ENCODE assay signal across 8 cellular contexts in the genomic region with DNA sequence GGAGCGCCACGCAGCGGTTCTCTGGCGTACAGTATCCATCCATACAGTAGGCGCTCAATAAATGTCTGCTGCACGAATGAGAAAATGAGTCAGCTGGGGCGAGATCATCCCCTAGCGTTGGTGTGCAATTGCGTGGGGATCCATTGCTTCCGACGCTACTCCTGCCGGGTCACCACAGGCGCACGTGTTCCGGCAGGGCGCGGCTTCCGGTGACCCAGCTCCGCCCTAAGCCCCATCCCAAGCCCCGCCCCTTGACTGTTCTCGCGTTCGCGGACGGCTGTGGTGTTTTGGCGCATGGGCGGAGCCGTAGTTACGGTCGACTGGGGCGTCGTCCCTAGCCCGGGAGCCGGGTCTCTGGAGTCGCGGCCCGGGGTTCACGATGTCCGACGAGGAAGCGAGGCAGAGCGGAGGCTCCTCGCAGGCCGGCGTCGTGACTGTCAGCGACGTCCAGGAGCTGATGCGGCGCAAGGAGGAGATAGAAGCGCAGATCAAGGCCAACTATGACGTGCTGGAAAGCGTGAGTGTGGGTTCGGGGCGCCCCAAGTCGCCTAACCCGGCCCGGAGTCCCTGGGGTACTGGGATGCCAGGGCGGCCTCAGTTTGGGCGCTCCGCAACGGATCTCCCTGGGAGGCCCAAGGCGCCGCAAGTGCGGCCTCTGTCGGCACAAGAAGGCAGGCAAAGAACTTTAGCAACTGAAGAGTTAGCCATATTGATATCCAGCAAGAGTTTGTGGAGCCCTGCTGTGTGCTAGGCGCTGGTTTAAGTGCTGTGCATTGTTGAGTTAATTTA. TPM values are rescaled to one million over a fixed set of nuclear protein-coding genes. Genes with fewer than 3 reads are reported as not detected.
A peak's percentile ranks its signal among the peaks of the same experiment; 100 is the strongest.
DNase-seq lines count a peak whose midpoint lies in the region; ATAC-seq and TF ChIP-seq lines count a peak whose summit lies in the region.

A gene with protein sequence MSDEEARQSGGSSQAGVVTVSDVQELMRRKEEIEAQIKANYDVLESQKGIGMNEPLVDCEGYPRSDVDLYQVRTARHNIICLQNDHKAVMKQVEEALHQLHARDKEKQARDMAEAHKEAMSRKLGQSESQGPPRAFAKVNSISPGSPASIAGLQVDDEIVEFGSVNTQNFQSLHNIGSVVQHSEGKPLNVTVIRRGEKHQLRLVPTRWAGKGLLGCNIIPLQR (plus strand): TSS at position 313 of the 789 bp plus-strand sequence. CDS start 67 bp downstream, at position 380.

- no peaks in the 10 kb centered on the region for H3K27me3 Mint-ChIP-seq in activated naive CD4-positive, alpha-beta T cell treated with anti-CD3 and anti-CD28 coated beads, Interleukin-2, amount 50 U/mL, for 24 hours

- DNase-seq in NCI-H1092 (lab: John Stamatoyannopoulos, UW) (peak; percentile 94), globus pallidus (ENCODE audit: low spot score) (peak; percentile 93), occipital lobe (lab: John Stamatoyannopoulos, UW) (peak; percentile 96)

- ATAC-seq in HG02610 (IDR thresholded peaks at IDR 0.05; ENCODE audit: unreplicated experiment) (peak; percentile 91), SK-N-SH treated with all-trans-retinoic acid at 6 μM for 48 hours (peak; percentile 95)

- peak within 1 kb of the TSS; percentile 100 for H3K4me3 Mint-ChIP-seq in activated naive CD4-positive, alpha-beta T cell treated with anti-CD3 and anti-CD28 coated beads, Interleukin-2, amount 50 U/mL, for 24 hours

- no peaks in the 10 kb centered on the region for H3K9me3 Mint-ChIP-seq in activated naive CD4-positive, alpha-beta T cell treated with anti-CD3 and anti-CD28 coated beads, Interleukin-2, amount 50 U/mL, for 24 hours

- peak within 1 kb of the TSS; percentile 100 for H3K27ac Mint-ChIP-seq in activated naive CD4-positive, alpha-beta T cell treated with anti-CD3 and anti-CD28 coated beads, Interleukin-2, amount 50 U/mL, for 24 hours

- TF ChIP-seq POLR2A in GM10847 (IDR thresholded peaks at IDR 0.05; ENCODE audit: extremely low read depth, insufficient read length): peak; percentile 82

- peak within 1 kb of the TSS; percentile 76 for H3K27ac ChIP-seq in temporal lobe (ENCODE audit: low read depth, low read length)

- H3K4me1 Mint-ChIP-seq in activated naive CD4-positive, alpha-beta T cell treated with anti-CD3 and anti-CD28 coated beads, Interleukin-2, amount 50 U/mL, for 24 hours: peaks cover 29% of the 10 kb centered on the region

- H3K36me3 Mint-ChIP-seq in activated naive CD4-positive, alpha-beta T cell treated with anti-CD3 and anti-CD28 coated beads, Interleukin-2, amount 50 U/mL, for 24 hours: peaks cover 4% of the 10 kb centered on the region

TF ChIP-seq in SK-N-SH treated with all-trans-retinoic acid at 6 μM for 48 hours, 23 proteins besides CTCF, POLR2A, EP300 and RAD21:
- TF ChIP-seq, protein P1, sequence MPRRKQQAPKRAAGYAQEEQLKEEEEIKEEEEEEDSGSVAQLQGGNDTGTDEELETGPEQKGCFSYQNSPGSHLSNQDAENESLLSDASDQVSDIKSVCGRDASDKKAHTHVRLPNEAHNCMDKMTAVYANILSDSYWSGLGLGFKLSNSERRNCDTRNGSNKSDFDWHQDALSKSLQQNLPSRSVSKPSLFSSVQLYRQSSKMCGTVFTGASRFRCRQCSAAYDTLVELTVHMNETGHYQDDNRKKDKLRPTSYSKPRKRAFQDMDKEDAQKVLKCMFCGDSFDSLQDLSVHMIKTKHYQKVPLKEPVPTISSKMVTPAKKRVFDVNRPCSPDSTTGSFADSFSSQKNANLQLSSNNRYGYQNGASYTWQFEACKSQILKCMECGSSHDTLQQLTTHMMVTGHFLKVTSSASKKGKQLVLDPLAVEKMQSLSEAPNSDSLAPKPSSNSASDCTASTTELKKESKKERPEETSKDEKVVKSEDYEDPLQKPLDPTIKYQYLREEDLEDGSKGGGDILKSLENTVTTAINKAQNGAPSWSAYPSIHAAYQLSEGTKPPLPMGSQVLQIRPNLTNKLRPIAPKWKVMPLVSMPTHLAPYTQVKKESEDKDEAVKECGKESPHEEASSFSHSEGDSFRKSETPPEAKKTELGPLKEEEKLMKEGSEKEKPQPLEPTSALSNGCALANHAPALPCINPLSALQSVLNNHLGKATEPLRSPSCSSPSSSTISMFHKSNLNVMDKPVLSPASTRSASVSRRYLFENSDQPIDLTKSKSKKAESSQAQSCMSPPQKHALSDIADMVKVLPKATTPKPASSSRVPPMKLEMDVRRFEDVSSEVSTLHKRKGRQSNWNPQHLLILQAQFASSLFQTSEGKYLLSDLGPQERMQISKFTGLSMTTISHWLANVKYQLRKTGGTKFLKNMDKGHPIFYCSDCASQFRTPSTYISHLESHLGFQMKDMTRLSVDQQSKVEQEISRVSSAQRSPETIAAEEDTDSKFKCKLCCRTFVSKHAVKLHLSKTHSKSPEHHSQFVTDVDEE (CRISPR knock-in tag; IDR thresholded peaks at IDR 0.05): peak; percentile 83
- TF ChIP-seq, protein P2, sequence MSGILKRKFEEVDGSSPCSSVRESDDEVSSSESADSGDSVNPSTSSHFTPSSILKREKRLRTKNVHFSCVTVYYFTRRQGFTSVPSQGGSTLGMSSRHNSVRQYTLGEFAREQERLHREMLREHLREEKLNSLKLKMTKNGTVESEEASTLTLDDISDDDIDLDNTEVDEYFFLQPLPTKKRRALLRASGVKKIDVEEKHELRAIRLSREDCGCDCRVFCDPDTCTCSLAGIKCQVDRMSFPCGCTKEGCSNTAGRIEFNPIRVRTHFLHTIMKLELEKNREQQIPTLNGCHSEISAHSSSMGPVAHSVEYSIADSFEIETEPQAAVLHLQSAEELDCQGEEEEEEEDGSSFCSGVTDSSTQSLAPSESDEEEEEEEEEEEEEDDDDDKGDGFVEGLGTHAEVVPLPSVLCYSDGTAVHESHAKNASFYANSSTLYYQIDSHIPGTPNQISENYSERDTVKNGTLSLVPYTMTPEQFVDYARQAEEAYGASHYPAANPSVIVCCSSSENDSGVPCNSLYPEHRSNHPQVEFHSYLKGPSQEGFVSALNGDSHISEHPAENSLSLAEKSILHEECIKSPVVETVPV (CRISPR knock-in tag; IDR thresholded peaks at IDR 0.05): no peak
- TF ChIP-seq CSDC2 (CRISPR knock-in tag; IDR thresholded peaks at IDR 0.05): peak; percentile 68; the same call in 1 of the 2 replicates
- peak; percentile 72; the same call in 1 of the 2 replicates for TF ChIP-seq ZFP3 (CRISPR knock-in tag; IDR thresholded peaks at IDR 0.05)

RNA-seq across cellular contexts. Expression of the gene that starts here (rescaled TPM):
- total RNA-seq in occipital lobe (19.8 TPM), temporal lobe (11.8 TPM)

Comparison
In these comparisons a context has a peak if more than half of its experiments do, and no peak if none do; other contexts are left out.
1. Peak in every context shown above with its lines: DNase-seq, ATAC-seq and H3K27ac ChIP-seq.